21 cellular contexts compared by ENCODE assay signal in genomic region chr3:6809349-6809748, GRCh38. TPM values are rescaled to one million over a fixed set of nuclear protein-coding genes. Genes with fewer than 3 reads are reported as not detected.
DNase-seq lines count a peak whose midpoint lies in the region; ATAC-seq, FAIRE-seq and TF ChIP-seq lines count a peak whose summit lies in the region.
"Had no signal": no experiment of that assay in that cellular context is flagged by ENCODE, and none has a peak within 500 bp of the region (broad histone marks: within the 10 kb centered on the region; RNA-seq: fewer than 3 reads in every experiment).

No MANE protein-coding gene starts in this region.

- no peaks in the 10 kb centered on the region; the same call in 1 of the 2 replicates for H3K9me3 ChIP-seq in BLaER1
- no peaks in the 10 kb centered on the region for H3K9me3 ChIP-seq in PC-3 (ENCODE audit: low read length)
- H3K9me3 ChIP-seq: A549 had no signal

- H3K4me3 Mint-ChIP-seq in activated naive CD8-positive, alpha-beta T cell treated with anti-CD3 and anti-CD28 coated beads for 36 hours, result no peak overlapping the region
- H3K4me3 Mint-ChIP-seq in activated T-helper 1 cell treated with anti-CD3 and anti-CD28 coated beads, Interleukin-12 subunit alpha, Interleukin-12 subunit beta, Interleukin-2, Interleukin-4 antibody, amounts not matched to agents 30 ng/mL and 10 ng/mL and 1 ng/mL, durations not matched to agents 14 hours and 24 hours and 36 hours, result no peak overlapping the region
- no peak overlapping the region for H3K4me3 Mint-ChIP-seq in chondrocyte (ENCODE audit: unreplicated experiment)
- H3K4me3 Mint-ChIP-seq: CD8-positive, alpha-beta T cell; HFFc6; IgD-negative memory B cell had no signal

- intact Hi-C loops in PC-3 (cut with micrococcal nuclease), result loop anchor here (10.0 kb wide), 1 partner anchor 1585 kb away; no protein-coding TSS in a partner anchor
- intact Hi-C loops in left colon (cut with DNase I, micrococcal nuclease), result no loop called here
- intact Hi-C loops in activated T-helper 1 cell treated with anti-CD3 and anti-CD28 coated beads, Interleukin-12 subunit alpha, Interleukin-12 subunit beta, Interleukin-2, Interleukin-4 antibody, amounts not matched to agents 30 ng/mL and 10 ng/mL and 1 ng/mL, durations not matched to agents 14 hours and 24 hours and 36 hours (cut with micrococcal nuclease), result no loop called here

- FAIRE-seq in HTR-8/SVneo (lab: Jason Lieb, UNC), result no peak
- FAIRE-seq: A549, G401.6, HepG2 had no signal

- POLR2A ChIA-PET in PC-3 (lab: Charles Lee; ENCODE audit: unreplicated experiment), result no interaction called here

- H3K27ac ChIP-seq in BLaER1 (no peak overlapping the region), PC-3 (ENCODE audit: low read length) (peak overlapping the region; percentile 89)
- H3K27ac ChIP-seq: 22Rv1, A549 had no signal

- no peaks in the 10 kb centered on the region for H3F3A ChIP-seq in PC-3 (ENCODE audit: low read length, unreplicated experiment)

- DNase-seq in LNCaP clone FGC (ENCODE audit: low read depth), result peak; percentile 2
- no peak for DNase-seq in PC-3
- DNase-seq in left colon, result no peak
- no peak for DNase-seq in activated naive CD8-positive, alpha-beta T cell treated with anti-CD3 and anti-CD28 coated beads for 36 hours
- DNase-seq in activated T-helper 1 cell treated with anti-CD3 and anti-CD28 coated beads, Interleukin-12 subunit alpha, Interleukin-12 subunit beta, Interleukin-2, Interleukin-4 antibody, amounts not matched to agents 30 ng/mL and 10 ng/mL and 1 ng/mL, durations not matched to agents 14 hours and 24 hours and 36 hours (ENCODE audit: low spot score), result no peak
- no peak for DNase-seq in HTR-8/SVneo (ENCODE audit: insufficient read length, low spot score)
- no peak for DNase-seq in chondrocyte (ENCODE audit: low spot score)
- DNase-seq: AML-193; CD8-positive, alpha-beta T cell; COR-L47; DMS 273 treated with DMSO at 0.1 percent for 48 hours; GOT3; H7; HFFc6 had no signal

- CTCF ChIA-PET in PC-3 (lab: Charles Lee), result no interaction called here

- H3K9me3 Mint-ChIP-seq in activated naive CD8-positive, alpha-beta T cell treated with anti-CD3 and anti-CD28 coated beads for 36 hours, result no peaks in the 10 kb centered on the region
- H3K9me3 Mint-ChIP-seq in activated T-helper 1 cell treated with anti-CD3 and anti-CD28 coated beads, Interleukin-12 subunit alpha, Interleukin-12 subunit beta, Interleukin-2, Interleukin-4 antibody, amounts not matched to agents 30 ng/mL and 10 ng/mL and 1 ng/mL, durations not matched to agents 14 hours and 24 hours and 36 hours, result peaks cover 3% of the 10 kb centered on the region
- H3K9me3 Mint-ChIP-seq in chondrocyte (ENCODE audit: low read depth), result peaks cover 11% of the 10 kb centered on the region
- H3K9me3 Mint-ChIP-seq: IgD-negative memory B cell had no signal

- H3K27me3 ChIP-seq in BLaER1, result no peaks in the 10 kb centered on the region
- no peaks in the 10 kb centered on the region for H3K27me3 ChIP-seq in PC-3 (ENCODE audit: low read length)

- H3K27me3 Mint-ChIP-seq in activated naive CD8-positive, alpha-beta T cell treated with anti-CD3 and anti-CD28 coated beads for 36 hours, result no peaks in the 10 kb centered on the region
- no peaks in the 10 kb centered on the region for H3K27me3 Mint-ChIP-seq in activated T-helper 1 cell treated with anti-CD3 and anti-CD28 coated beads, Interleukin-12 subunit alpha, Interleukin-12 subunit beta, Interleukin-2, Interleukin-4 antibody, amounts not matched to agents 30 ng/mL and 10 ng/mL and 1 ng/mL, durations not matched to agents 14 hours and 24 hours and 36 hours (ENCODE audit: insufficient read depth)
- H3K27me3 Mint-ChIP-seq in chondrocyte (ENCODE audit: low read depth), result no peaks in the 10 kb centered on the region

- H3K9ac ChIP-seq in BLaER1, result no peak overlapping the region
- 0 out of 2 replicates have a peak overlapping the region, but pooled peaks have one; percentile 40 for H3K9ac ChIP-seq in PC-3 (ENCODE audit: low read length)

- H3K36me3 ChIP-seq in BLaER1, result no peaks in the 10 kb centered on the region
- no peaks in the 10 kb centered on the region for H3K36me3 ChIP-seq in PC-3 (ENCODE audit: low read depth, low read length)

- TF ChIP-seq CTCF in LNCaP clone FGC (IDR thresholded peaks at IDR 0.05; ENCODE audit: control insufficient read depth, extremely low read depth, insufficient read depth) (no peak), PC-3 (conservative IDR thresholded peaks at IDR 0.05; ENCODE audit: low read depth, low read length) (no peak), chondrocyte (IDR thresholded peaks at IDR 0.05) (no peak)

- no peak overlapping the region for H2AFZ ChIP-seq in PC-3 (ENCODE audit: low read length)

- no peak overlapping the region for H3K27ac Mint-ChIP-seq in activated naive CD8-positive, alpha-beta T cell treated with anti-CD3 and anti-CD28 coated beads for 36 hours
- H3K27ac Mint-ChIP-seq in activated T-helper 1 cell treated with anti-CD3 and anti-CD28 coated beads, Interleukin-12 subunit alpha, Interleukin-12 subunit beta, Interleukin-2, Interleukin-4 antibody, amounts not matched to agents 30 ng/mL and 10 ng/mL and 1 ng/mL, durations not matched to agents 14 hours and 24 hours and 36 hours, result no peak overlapping the region
- H3K27ac Mint-ChIP-seq in chondrocyte (ENCODE audit: unreplicated experiment), result no peak overlapping the region
- H3K27ac Mint-ChIP-seq: CD8-positive, alpha-beta T cell; HFFc6; IgD-negative memory B cell had no signal

- H3K79me2 ChIP-seq in PC-3 (ENCODE audit: low read length), result no peaks in the 10 kb centered on the region

- H4K20me1 ChIP-seq in BLaER1 (no peaks in the 10 kb centered on the region), PC-3 (ENCODE audit: low read length) (no peaks in the 10 kb centered on the region)

- no peaks in the 10 kb centered on the region for H3K36me3 Mint-ChIP-seq in activated naive CD8-positive, alpha-beta T cell treated with anti-CD3 and anti-CD28 coated beads for 36 hours
- no peaks in the 10 kb centered on the region for H3K36me3 Mint-ChIP-seq in activated T-helper 1 cell treated with anti-CD3 and anti-CD28 coated beads, Interleukin-12 subunit alpha, Interleukin-12 subunit beta, Interleukin-2, Interleukin-4 antibody, amounts not matched to agents 30 ng/mL and 10 ng/mL and 1 ng/mL, durations not matched to agents 14 hours and 24 hours and 36 hours (ENCODE audit: low read depth)
- H3K36me3 Mint-ChIP-seq in chondrocyte (ENCODE audit: low read depth), result no peaks in the 10 kb centered on the region
- H3K36me3 Mint-ChIP-seq: CD8-positive, alpha-beta T cell had no signal

- no peaks in the 10 kb centered on the region for H3K9me2 ChIP-seq in PC-3 (replicated peaks; ENCODE audit: low read length)

- BruUV-seq in PC-3 (replicated peaks; lab: Mats Ljungman, UMichigan), result no TSS peak

- H3K4me3 ChIP-seq in BLaER1 (no peak overlapping the region), LNCaP clone FGC (ENCODE audit: low read depth, low read length) (no peak overlapping the region), PC-3 (ENCODE audit: low read length) (no peak overlapping the region)
- H3K4me3 ChIP-seq: A549 had no signal

- ATAC-seq in PC-3, result no peak
- ATAC-seq in left colon, result peak; percentile 42
- ATAC-seq: A549; CD8-positive, alpha-beta T cell; HCT116; HepG2 had no signal

- H3K4me2 ChIP-seq in BLaER1 (peak overlapping the region; percentile 53), PC-3 (ENCODE audit: low read length) (peak overlapping the region; percentile 27; the same call in 1 of the 2 replicates)
- H3K4me2 ChIP-seq: A549 had no signal

- no peaks in the 10 kb centered on the region for H3K4me1 Mint-ChIP-seq in activated naive CD8-positive, alpha-beta T cell treated with anti-CD3 and anti-CD28 coated beads for 36 hours
- H3K4me1 Mint-ChIP-seq in activated T-helper 1 cell treated with anti-CD3 and anti-CD28 coated beads, Interleukin-12 subunit alpha, Interleukin-12 subunit beta, Interleukin-2, Interleukin-4 antibody, amounts not matched to agents 30 ng/mL and 10 ng/mL and 1 ng/mL, durations not matched to agents 14 hours and 24 hours and 36 hours (ENCODE audit: low read depth), result no peaks in the 10 kb centered on the region
- H3K4me1 Mint-ChIP-seq in chondrocyte (ENCODE audit: low read depth), result no peaks in the 10 kb centered on the region
- H3K4me1 Mint-ChIP-seq: IgD-negative memory B cell had no signal

- peaks cover 30% of the 10 kb centered on the region for H3K4me1 ChIP-seq in BLaER1
- H3K4me1 ChIP-seq in PC-3 (ENCODE audit: insufficient read depth, low read length), result peaks cover 26% of the 10 kb centered on the region
- H3K4me1 ChIP-seq: A549 had no signal

RNA-seq across cellular contexts. Expression of gene GRM7, which starts 51.6 kb away (rescaled TPM):
- total RNA-seq in PC-3 (2014; rRNA removed) (not detected in 2 replicates), left colon (under 1 TPM; 0.12 to 0.59 TPM), chondrocyte (not detected in 3 replicates)
- total RNA-seq in activated naive CD8-positive, alpha-beta T cell treated with anti-CD3 and anti-CD28 coated beads for 36 hours, result not detected
- total RNA-seq in activated T-helper 1 cell treated with anti-CD3 and anti-CD28 coated beads, Interleukin-12 subunit alpha, Interleukin-12 subunit beta, Interleukin-2, Interleukin-4 antibody, amounts not matched to agents 30 ng/mL and 10 ng/mL and 1 ng/mL, durations not matched to agents 14 hours and 24 hours and 36 hours, result not detected in 2 replicates
- total RNA-seq: CD8-positive, alpha-beta T cell; HepG2; HFFc6 had no signal
